In genomic region chr9:97768731-97769130, GRCh38 we compare ENCODE assay signal across 1 cellular context.
TF ChIP-seq lines count a peak whose summit lies in the region.

No MANE protein-coding gene starts in this region.

TF ChIP-seq in GM23338, 12 proteins besides CTCF, POLR2A, EP300 and RAD21 (continued from another document):
- TF ChIP-seq, protein P1, sequence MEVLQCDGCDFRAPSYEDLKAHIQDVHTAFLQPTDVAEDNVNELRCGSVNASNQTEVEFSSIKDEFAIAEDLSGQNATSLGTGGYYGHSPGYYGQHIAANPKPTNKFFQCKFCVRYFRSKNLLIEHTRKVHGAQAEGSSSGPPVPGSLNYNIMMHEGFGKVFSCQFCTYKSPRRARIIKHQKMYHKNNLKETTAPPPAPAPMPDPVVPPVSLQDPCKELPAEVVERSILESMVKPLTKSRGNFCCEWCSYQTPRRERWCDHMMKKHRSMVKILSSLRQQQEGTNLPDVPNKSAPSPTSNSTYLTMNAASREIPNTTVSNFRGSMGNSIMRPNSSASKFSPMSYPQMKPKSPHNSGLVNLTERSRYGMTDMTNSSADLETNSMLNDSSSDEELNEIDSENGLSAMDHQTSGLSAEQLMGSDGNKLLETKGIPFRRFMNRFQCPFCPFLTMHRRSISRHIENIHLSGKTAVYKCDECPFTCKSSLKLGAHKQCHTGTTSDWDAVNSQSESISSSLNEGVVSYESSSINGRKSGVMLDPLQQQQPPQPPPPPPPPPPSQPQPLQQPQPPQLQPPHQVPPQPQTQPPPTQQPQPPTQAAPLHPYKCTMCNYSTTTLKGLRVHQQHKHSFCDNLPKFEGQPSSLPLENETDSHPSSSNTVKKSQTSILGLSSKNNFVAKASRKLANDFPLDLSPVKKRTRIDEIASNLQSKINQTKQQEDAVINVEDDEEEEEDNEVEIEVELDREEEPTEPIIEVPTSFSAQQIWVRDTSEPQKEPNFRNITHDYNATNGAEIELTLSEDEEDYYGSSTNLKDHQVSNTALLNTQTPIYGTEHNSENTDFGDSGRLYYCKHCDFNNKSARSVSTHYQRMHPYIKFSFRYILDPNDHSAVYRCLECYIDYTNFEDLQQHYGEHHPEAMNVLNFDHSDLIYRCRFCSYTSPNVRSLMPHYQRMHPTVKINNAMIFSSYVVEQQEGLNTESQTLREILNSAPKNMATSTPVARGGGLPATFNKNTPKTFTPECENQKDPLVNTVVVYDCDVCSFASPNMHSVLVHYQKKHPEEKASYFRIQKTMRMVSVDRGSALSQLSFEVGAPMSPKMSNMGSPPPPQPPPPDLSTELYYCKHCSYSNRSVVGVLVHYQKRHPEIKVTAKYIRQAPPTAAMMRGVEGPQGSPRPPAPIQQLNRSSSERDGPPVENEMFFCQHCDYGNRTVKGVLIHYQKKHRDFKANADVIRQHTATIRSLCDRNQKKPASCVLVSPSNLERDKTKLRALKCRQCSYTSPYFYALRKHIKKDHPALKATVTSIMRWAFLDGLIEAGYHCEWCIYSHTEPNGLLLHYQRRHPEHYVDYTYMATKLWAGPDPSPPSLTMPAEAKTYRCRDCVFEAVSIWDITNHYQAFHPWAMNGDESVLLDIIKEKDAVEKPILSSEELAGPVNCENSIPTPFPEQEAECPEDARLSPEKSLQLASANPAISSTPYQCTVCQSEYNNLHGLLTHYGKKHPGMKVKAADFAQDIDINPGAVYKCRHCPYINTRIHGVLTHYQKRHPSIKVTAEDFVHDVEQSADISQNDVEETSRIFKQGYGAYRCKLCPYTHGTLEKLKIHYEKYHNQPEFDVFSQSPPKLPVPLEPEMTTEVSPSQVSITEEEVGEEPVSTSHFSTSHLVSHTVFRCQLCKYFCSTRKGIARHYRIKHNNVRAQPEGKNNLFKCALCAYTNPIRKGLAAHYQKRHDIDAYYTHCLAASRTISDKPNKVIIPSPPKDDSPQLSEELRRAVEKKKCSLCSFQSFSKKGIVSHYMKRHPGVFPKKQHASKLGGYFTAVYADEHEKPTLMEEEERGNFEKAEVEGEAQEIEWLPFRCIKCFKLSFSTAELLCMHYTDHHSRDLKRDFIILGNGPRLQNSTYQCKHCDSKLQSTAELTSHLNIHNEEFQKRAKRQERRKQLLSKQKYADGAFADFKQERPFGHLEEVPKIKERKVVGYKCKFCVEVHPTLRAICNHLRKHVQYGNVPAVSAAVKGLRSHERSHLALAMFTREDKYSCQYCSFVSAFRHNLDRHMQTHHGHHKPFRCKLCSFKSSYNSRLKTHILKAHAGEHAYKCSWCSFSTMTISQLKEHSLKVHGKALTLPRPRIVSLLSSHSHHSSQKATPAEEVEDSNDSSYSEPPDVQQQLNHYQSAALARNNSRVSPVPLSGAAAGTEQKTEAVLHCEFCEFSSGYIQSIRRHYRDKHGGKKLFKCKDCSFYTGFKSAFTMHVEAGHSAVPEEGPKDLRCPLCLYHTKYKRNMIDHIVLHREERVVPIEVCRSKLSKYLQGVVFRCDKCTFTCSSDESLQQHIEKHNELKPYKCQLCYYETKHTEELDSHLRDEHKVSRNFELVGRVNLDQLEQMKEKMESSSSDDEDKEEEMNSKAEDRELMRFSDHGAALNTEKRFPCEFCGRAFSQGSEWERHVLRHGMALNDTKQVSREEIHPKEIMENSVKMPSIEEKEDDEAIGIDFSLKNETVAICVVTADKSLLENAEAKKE (CRISPR knock-in tag; IDR thresholded peaks at IDR 0.05) = no peak
- no peak for TF ChIP-seq NANOG (IDR thresholded peaks at IDR 0.05; ENCODE audit: borderline replicate concordance)
- no peak for TF ChIP-seq EZH2phosphoT487 (IDR thresholded peaks at IDR 0.05; ENCODE audit: unreplicated experiment)
- TF ChIP-seq, protein P2, sequence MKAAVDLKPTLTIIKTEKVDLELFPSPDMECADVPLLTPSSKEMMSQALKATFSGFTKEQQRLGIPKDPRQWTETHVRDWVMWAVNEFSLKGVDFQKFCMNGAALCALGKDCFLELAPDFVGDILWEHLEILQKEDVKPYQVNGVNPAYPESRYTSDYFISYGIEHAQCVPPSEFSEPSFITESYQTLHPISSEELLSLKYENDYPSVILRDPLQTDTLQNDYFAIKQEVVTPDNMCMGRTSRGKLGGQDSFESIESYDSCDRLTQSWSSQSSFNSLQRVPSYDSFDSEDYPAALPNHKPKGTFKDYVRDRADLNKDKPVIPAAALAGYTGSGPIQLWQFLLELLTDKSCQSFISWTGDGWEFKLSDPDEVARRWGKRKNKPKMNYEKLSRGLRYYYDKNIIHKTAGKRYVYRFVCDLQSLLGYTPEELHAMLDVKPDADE (IDR thresholded peaks at IDR 0.05) = no peak
